ENCODE assay signal across 18 cellular contexts in the genomic region with DNA sequence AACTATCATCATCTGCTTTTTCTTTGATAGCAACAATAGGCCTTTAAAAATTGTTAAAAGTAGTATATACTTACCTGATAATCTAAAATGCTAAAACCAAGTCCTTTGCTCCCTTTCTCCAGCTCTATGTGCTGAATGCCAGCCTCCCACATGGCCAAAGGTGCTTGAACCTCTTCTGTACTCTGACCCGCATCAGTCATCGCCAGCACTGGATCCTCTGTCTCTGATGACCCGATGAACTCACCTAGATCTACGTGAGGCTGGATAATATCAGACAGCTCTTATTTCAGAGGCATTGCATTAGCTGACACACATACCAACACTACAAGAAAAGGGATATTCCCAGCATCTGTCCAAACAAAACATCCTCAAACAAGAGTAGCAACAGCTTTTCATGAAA.
A peak's percentile ranks its signal among the peaks of the same experiment; 100 is the strongest.
DNase-seq lines count a peak whose midpoint lies in the region; ATAC-seq and TF ChIP-seq lines count a peak whose summit lies in the region.
"Had no signal": no experiment of that assay in that cellular context is flagged by ENCODE, and none has a peak within 500 bp of the region (broad histone marks: within the 10 kb centered on the region; RNA-seq: fewer than 3 reads in every experiment).

No MANE protein-coding gene starts in this region.

- H3K4me3 ChIP-seq in SJCRH30 (no peak overlapping the region), aorta (ENCODE audit: low read length in 2 of 2) (no peak overlapping the region)
- H3K4me3 ChIP-seq: A549, GM12878, GM23248, HAP-1, K562 had no signal

- H3K4me1 ChIP-seq in SJCRH30 (peaks cover 37% of the 10 kb centered on the region), aorta (ENCODE audit: control insufficient read depth in 1 of 2, insufficient read depth in 2 of 2, low read length in 2 of 2) (no peaks in the 10 kb centered on the region)
- H3K4me1 ChIP-seq: A549, HAP-1 had no signal

- H3K27ac ChIP-seq in SJCRH30 (peak overlapping the region; percentile 39; the same call in 1 of the 2 replicates), aorta (ENCODE audit: low read depth in 1 of 2, low read length in 2 of 2) (no peak overlapping the region)
- H3K27ac ChIP-seq: A549, C4-2B, GM23248 had no signal

- H3K36me3 Mint-ChIP-seq in chondrocyte (ENCODE audit: low read depth): peaks cover 26% of the 10 kb centered on the region
- peaks cover 45% of the 10 kb centered on the region for H3K36me3 Mint-ChIP-seq in nephron progenitor cell (ENCODE audit: low read depth)

- peaks cover 13% of the 10 kb centered on the region for H3K4me1 Mint-ChIP-seq in chondrocyte (ENCODE audit: low read depth)
- peaks cover 5% of the 10 kb centered on the region for H3K4me1 Mint-ChIP-seq in nephron progenitor cell

- H3K36me3 ChIP-seq in SJCRH30 (peaks cover 41% of the 10 kb centered on the region), aorta (ENCODE audit: control insufficient read depth in 1 of 2, insufficient read depth in 2 of 2, low read length in 1 of 2) (peaks cover 0 to 7% of the 10 kb centered on the region in 2 donors)
- H3K36me3 ChIP-seq: HAP-1 had no signal

- H3K9me3 Mint-ChIP-seq in chondrocyte (ENCODE audit: low read depth) (no peaks in the 10 kb centered on the region), nephron progenitor cell (no peaks in the 10 kb centered on the region)

- no peak overlapping the region for H3K4me3 Mint-ChIP-seq in chondrocyte (ENCODE audit: unreplicated experiment)
- H3K4me3 Mint-ChIP-seq in nephron progenitor cell: no peak overlapping the region
- H3K4me3 Mint-ChIP-seq: CD4-positive, alpha-beta T cell had no signal

- H3K27me3 ChIP-seq in SJCRH30 (no peaks in the 10 kb centered on the region), aorta (ENCODE audit: control insufficient read depth in 1 of 2, insufficient read depth in 2 of 2, low read length in 1 of 2) (no peaks in the 10 kb centered on the region)

- H3K27ac Mint-ChIP-seq in chondrocyte (ENCODE audit: unreplicated experiment): peak overlapping the region; percentile 71
- peak overlapping the region; percentile 46 for H3K27ac Mint-ChIP-seq in nephron progenitor cell
- H3K27ac Mint-ChIP-seq: CD4-positive, alpha-beta T cell had no signal

- 79 to 84% methylated on average over 4 of the region's 4 CpGs for WGBS in aorta, 2 donors

- H3K9me3 ChIP-seq in SJCRH30 (replicated peaks) (no peaks in the 10 kb centered on the region), aorta (ENCODE audit: control insufficient read depth, low read length) (peaks cover 1% of the 10 kb centered on the region)
- H3K9me3 ChIP-seq: A549, HAP-1 had no signal

- DNase-seq in SJCRH30 (peak in 1 of 2 experiments; percentile 6), chondrocyte (ENCODE audit: low spot score) (no peak), left lobe of liver (ENCODE audit: low spot score) (peak; percentile 89), nephron progenitor cell (no peak), medulla oblongata (ENCODE audit: extremely low spot score) (no peak), aorta (no peak), hippocampal formation (lab: John Stamatoyannopoulos, UW) (no peak)
- DNase-seq: AML-193; CD4-positive, alpha-beta T cell; DMS153; DND-41; EL; GM23248 had no signal

- intact Hi-C loops in aorta (cut with DNase I): no loop called here

- TF ChIP-seq CTCF in chondrocyte (IDR thresholded peaks at IDR 0.05) (no peak), nephron progenitor cell (IDR thresholded peaks at IDR 0.05) (no peak)

- H3K27me3 Mint-ChIP-seq in chondrocyte (ENCODE audit: low read depth) (no peaks in the 10 kb centered on the region), nephron progenitor cell (ENCODE audit: low read depth, poor library complexity) (no peaks in the 10 kb centered on the region)
- H3K27me3 Mint-ChIP-seq: CD4-positive, alpha-beta T cell had no signal

- ATAC-seq in left lobe of liver (peak; percentile 99), aorta (ENCODE audit: low FRiP score) (no peak)
- ATAC-seq: A549, GM12878, K562 had no signal
